In the genomic region with DNA sequence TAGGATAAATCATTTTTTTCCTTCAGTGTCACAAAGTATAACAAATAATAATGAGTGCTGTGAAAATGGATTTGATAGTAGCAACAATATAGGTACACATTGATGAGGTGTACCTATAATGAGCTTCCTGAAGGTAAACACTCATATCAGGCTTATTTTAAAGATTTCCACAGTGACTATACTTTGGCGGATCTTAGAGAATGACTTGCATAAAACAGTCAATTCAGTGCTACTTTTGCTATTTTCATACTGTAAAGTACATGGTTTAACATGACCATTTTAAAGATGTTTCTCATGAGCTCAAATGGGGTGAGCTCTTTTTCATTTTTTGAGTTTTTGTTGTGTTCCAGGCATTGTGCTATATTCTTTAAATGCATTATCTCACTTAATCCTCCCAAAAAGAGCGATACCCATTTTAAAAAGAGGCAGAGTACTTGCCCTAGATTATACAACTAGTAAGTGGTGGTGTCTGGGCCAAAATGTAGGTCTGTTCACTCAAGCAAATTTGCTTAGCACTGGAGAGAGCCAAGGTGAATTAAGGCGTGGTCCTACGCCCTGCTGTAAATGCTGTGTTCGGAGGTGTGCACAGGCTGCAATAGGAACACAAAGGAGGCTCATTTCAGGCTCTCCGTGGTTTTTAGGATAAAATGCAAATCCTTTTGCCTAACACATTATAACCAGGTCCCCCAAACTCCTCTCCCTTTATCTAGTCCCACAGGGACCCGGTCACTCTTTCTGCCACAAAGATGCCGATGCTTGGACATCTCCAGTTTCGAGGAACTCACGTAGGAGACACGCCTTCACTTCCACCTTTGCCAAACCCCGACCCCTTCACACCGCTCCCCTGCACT, we compare ENCODE assay signal across 7 cellular contexts. TPM values are rescaled to one million over a fixed set of nuclear protein-coding genes. Genes with fewer than 3 reads are reported as not detected.
DNase-seq lines count a peak whose midpoint lies in the region; ATAC-seq and TF ChIP-seq lines count a peak whose summit lies in the region.

No MANE protein-coding gene starts in this region.

- peak; percentile 15 for ATAC-seq in activated B cell treated with CpG ODN at 0.5 μM for 24 hours (ENCODE audit: low read depth)

- H3K27me3 Mint-ChIP-seq in activated B cell treated with CpG ODN at 0.5 μM for 24 hours: peaks cover 38% of the 10 kb centered on the region

- DNase-seq in HFF-Myc (ENCODE audit: extremely low read depth, low read depth) (no peak), activated B cell treated with CpG ODN at 0.5 μM for 24 hours (no peak), stomach (no peak), SIG-M5 (lab: John Stamatoyannopoulos, UW) (no peak)
- no peak for DNase-seq in activated CD4-positive, CD25-positive, alpha-beta regulatory T cell treated with anti-CD3 and anti-CD28 coated beads, Interleukin-2, amount 50 U/mL, for 72 hours
- no peak for DNase-seq in stimulated activated CD4-positive, alpha-beta T cell treated with anti-CD3 and anti-CD28 coated beads, Interleukin-4, amount 100 ng/mL, for 4 hours

- no peak for TF ChIP-seq EP300 in stomach (IDR thresholded peaks at IDR 0.05)

- peaks cover 3% of the 10 kb centered on the region for H3K9me3 Mint-ChIP-seq in activated B cell treated with CpG ODN at 0.5 μM for 24 hours

- no peak for TF ChIP-seq POLR2A in stomach (IDR thresholded peaks at IDR 0.05)

- peak overlapping the region; percentile 68 for H3K4me3 ChIP-seq in HFF-Myc (replicated peaks; ENCODE audit: low read depth, low read length)
- peak overlapping the region; percentile 82 for H3K4me3 ChIP-seq in iPS-18a (ENCODE audit: low read length)
- H3K4me3 ChIP-seq in stomach: peak overlapping the region; percentile 60 to 97 (median 81)

- H3K27ac Mint-ChIP-seq in activated B cell treated with CpG ODN at 0.5 μM for 24 hours: peak overlapping the region; percentile 74

- POLR2A ChIA-PET in activated B cell treated with CpG ODN at 0.5 μM for 24 hours (lab: Charles Lee): interaction anchor here (1.0 to 1.7 kb wide), 3 partner anchors 186 to 521 kb away, joined by 3 to 8 read pairs (median 3); partner anchors contain the start of genes ACCS and TTC17

- intact Hi-C loops in activated B cell treated with CpG ODN at 0.5 μM for 24 hours (cut with micrococcal nuclease): loop anchor here (1.0 to 10.0 kb wide), 6 partner anchors 186 to 568 kb away; partner anchors contain the start of genes ACCS, API5, EXT2 and HSD17B12
- intact Hi-C loops in stomach (cut with DNase I; ENCODE audit: low total_unique reads): loop anchor here (10.0 kb wide), 1 partner anchor 165 kb away; the partner anchor contains the start of gene ACCSL

- TF ChIP-seq CTCF in HFF-Myc (IDR thresholded peaks at IDR 0.05; ENCODE audit: low read depth, low read length, missing control alignments) (no peak), activated B cell treated with CpG ODN at 0.5 μM for 24 hours (IDR thresholded peaks at IDR 0.05) (no peak), stomach (IDR thresholded peaks at IDR 0.05) (no peak)

- peaks cover 9% of the 10 kb centered on the region for H3K36me3 ChIP-seq in iPS-18a (ENCODE audit: control insufficient read depth, low read depth, low read length)
- H3K36me3 ChIP-seq in stomach: peaks cover 11 to 29% (median 27%) of the 10 kb centered on the region in 4 donors

- H3K4me3 Mint-ChIP-seq in activated B cell treated with CpG ODN at 0.5 μM for 24 hours: peak overlapping the region; percentile 94

- H3K9ac ChIP-seq in iPS-18a (ENCODE audit: low read length): no peak overlapping the region

- CTCF ChIA-PET in activated B cell treated with CpG ODN at 0.5 μM for 24 hours (lab: Charles Lee): interaction anchor here (0.6 kb wide), 1 partner anchor 54 kb away, joined by 3 read pairs; no protein-coding TSS in a partner anchor

- peaks cover 20% of the 10 kb centered on the region for H3K4me1 Mint-ChIP-seq in activated B cell treated with CpG ODN at 0.5 μM for 24 hours

- H3K9me3 ChIP-seq in iPS-18a (ENCODE audit: control insufficient read depth, low read depth, low read length): no peaks in the 10 kb centered on the region
- no peaks in the 10 kb centered on the region for H3K9me3 ChIP-seq in stomach

- H3K36me3 Mint-ChIP-seq in activated B cell treated with CpG ODN at 0.5 μM for 24 hours (ENCODE audit: low read depth): peaks cover 31% of the 10 kb centered on the region

- WGBS in stomach, 5 donors: 29 to 40% (median 33%) methylated on average over 13 of the region's 13 CpGs

- H3K4me1 ChIP-seq in iPS-18a (ENCODE audit: control insufficient read depth, low read depth, low read length) (peaks cover 6% of the 10 kb centered on the region), stomach (peaks cover 14 to 26% (median 24%) of the 10 kb centered on the region in 4 donors)

- H3K27me3 ChIP-seq in iPS-18a (ENCODE audit: control insufficient read depth, insufficient read depth, low read length) (peaks cover 42% of the 10 kb centered on the region), stomach (peaks cover 0 to 37% (median 12%) of the 10 kb centered on the region in 3 donors)

- H3K27ac ChIP-seq in iPS-18a (ENCODE audit: low read length): no peak overlapping the region
- peak overlapping the region; percentile 17 to 80 (median 74) for H3K27ac ChIP-seq in stomach

RNA-seq across cellular contexts. Expression of gene ALKBH3, which starts 0.6 kb away (rescaled TPM):
- total RNA-seq in activated B cell treated with CpG ODN at 0.5 μM for 24 hours (28.3 and 40.5 TPM in 2 replicates), stomach (100 to 1,000 TPM in 1 of 5 donors, 10 to 100 TPM in 4; 25.7 to 113 (median 37.4) TPM)
- 10 to 100 TPM; 30.8 to 49.0 (median 31.4) TPM for polyA plus RNA-seq in stomach
